In the genomic region with DNA sequence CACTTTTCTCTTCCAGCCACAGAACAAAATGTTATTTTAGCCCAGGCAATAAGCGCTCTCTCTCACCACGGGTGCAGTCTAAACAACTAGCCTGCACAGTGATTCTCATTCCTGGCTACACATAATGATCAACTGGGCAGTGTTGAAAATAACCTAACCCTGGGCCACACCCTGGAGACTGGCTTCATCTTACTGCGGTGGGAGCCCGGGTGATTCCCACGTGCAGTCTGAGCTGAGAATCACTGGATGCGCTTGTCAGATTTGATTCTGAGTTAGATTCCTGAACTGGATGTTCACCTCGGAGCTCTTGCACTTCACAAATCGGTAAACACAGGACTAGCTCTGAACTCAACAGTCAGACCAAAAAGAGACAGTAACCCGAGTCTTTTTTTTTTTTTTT, we compare ENCODE assay signal across 10 cellular contexts. TPM values are rescaled to one million over a fixed set of nuclear protein-coding genes. Genes with fewer than 3 reads are reported as not detected.
A peak's percentile ranks its signal among the peaks of the same experiment; 100 is the strongest.
DNase-seq lines count a peak whose midpoint lies in the region; ATAC-seq and TF ChIP-seq lines count a peak whose summit lies in the region.
"Had no signal": no experiment of that assay in that cellular context is flagged by ENCODE, and none has a peak within 500 bp of the region (broad histone marks: within the 10 kb centered on the region; RNA-seq: fewer than 3 reads in every experiment).

No MANE protein-coding gene starts in this region.

- no peaks in the 10 kb centered on the region for H3K9me3 Mint-ChIP-seq in activated CD8-positive, alpha-beta memory T cell treated with anti-CD3 and anti-CD28 coated beads, Interleukin-2, amount 10 ng/mL, durations not matched to agents 7 days and 5 days (ENCODE audit: low read depth)

- H3K27me3 ChIP-seq in SU-DHL-6 (ENCODE audit: low read length), result no peaks in the 10 kb centered on the region

- no peaks in the 10 kb centered on the region for H3K9me2 ChIP-seq in SU-DHL-6 (replicated peaks; ENCODE audit: insufficient read depth, low read length)

- H3K4me2 ChIP-seq in SU-DHL-6 (ENCODE audit: low read depth, low read length, poor library complexity, severe bottlenecking), result peak overlapping the region; percentile 60

- peak overlapping the region; percentile 81 for H3K4me3 Mint-ChIP-seq in activated CD8-positive, alpha-beta memory T cell treated with anti-CD3 and anti-CD28 coated beads, Interleukin-2, amount 10 ng/mL, durations not matched to agents 7 days and 5 days

- peak overlapping the region; percentile 68 for H3K27ac ChIP-seq in SU-DHL-6 (ENCODE audit: low read depth, low read length)

- peak overlapping the region; percentile 3 for H2AFZ ChIP-seq in SU-DHL-6 (ENCODE audit: low read depth, low read length, severe bottlenecking)

- H3K9ac ChIP-seq in SU-DHL-6 (ENCODE audit: low read length), result peak overlapping the region; percentile 37

- peak; percentile 5 for ATAC-seq in activated CD8-positive, alpha-beta memory T cell treated with anti-CD3 and anti-CD28 coated beads, Interleukin-2, amount 10 ng/mL, durations not matched to agents 7 days and 5 days

- no peaks in the 10 kb centered on the region for H4K20me1 ChIP-seq in SU-DHL-6 (ENCODE audit: low read depth, low read length)

- no peaks in the 10 kb centered on the region for H3K9me3 ChIP-seq in SU-DHL-6 (ENCODE audit: insufficient read depth, low read length)

- peak overlapping the region; percentile 96 for H3K27ac Mint-ChIP-seq in activated CD8-positive, alpha-beta memory T cell treated with anti-CD3 and anti-CD28 coated beads, Interleukin-2, amount 10 ng/mL, durations not matched to agents 7 days and 5 days

- H3K27me3 Mint-ChIP-seq in activated CD8-positive, alpha-beta memory T cell treated with anti-CD3 and anti-CD28 coated beads, Interleukin-2, amount 10 ng/mL, durations not matched to agents 7 days and 5 days, result no peaks in the 10 kb centered on the region

- no peak for DNase-seq in activated CD8-positive, alpha-beta memory T cell treated with anti-CD3 and anti-CD28 coated beads, Interleukin-2, amount 10 ng/mL, durations not matched to agents 7 days and 5 days
- no peak for DNase-seq in activated CD8-positive, alpha-beta memory T cell treated with anti-CD3 and anti-CD28 coated beads, Interleukin-2, amount 50 U/mL, for 4 hours
- DNase-seq in fibroblast of villous mesenchyme (ENCODE audit: low read depth) (peak; percentile 52), stromal cell of bone marrow (ENCODE audit: low read depth) (peak; percentile 39), SHP77 treated with DMSO at 0.1 percent for 48 hours (lab: John Stamatoyannopoulos, UW) (no peak), NCI-H345 treated with DMSO at 0.1 percent for 48 hours (lab: John Stamatoyannopoulos, UW; ENCODE audit: unreplicated experiment) (no peak), NCI-H774 (lab: John Stamatoyannopoulos, UW) (no peak)
- DNase-seq: left cardiac atrium, NCI-H2171 had no signal

- peaks cover 82% of the 10 kb centered on the region for H3K36me3 Mint-ChIP-seq in activated CD8-positive, alpha-beta memory T cell treated with anti-CD3 and anti-CD28 coated beads, Interleukin-2, amount 10 ng/mL, durations not matched to agents 7 days and 5 days

- no peaks in the 10 kb centered on the region; the same call in 1 of the 2 replicates for H3K36me3 ChIP-seq in SU-DHL-6 (ENCODE audit: low read length)

- peak overlapping the region; percentile 5 for H3K4me3 ChIP-seq in SU-DHL-6 (ENCODE audit: insufficient read depth, low read length, poor library complexity, severe bottlenecking)
- H3K4me3 ChIP-seq in fibroblast of villous mesenchyme (ENCODE audit: low read depth, low read length), result no peak overlapping the region

- peaks cover 58% of the 10 kb centered on the region for H3K79me2 ChIP-seq in SU-DHL-6 (ENCODE audit: insufficient read depth, low read length)

- peaks cover 84% of the 10 kb centered on the region for H3K4me1 Mint-ChIP-seq in activated CD8-positive, alpha-beta memory T cell treated with anti-CD3 and anti-CD28 coated beads, Interleukin-2, amount 10 ng/mL, durations not matched to agents 7 days and 5 days

- no peak for TF ChIP-seq CTCF in SU-DHL-6 (IDR thresholded peaks at IDR 0.05; ENCODE audit: insufficient read depth, low read length, poor library complexity, severe bottlenecking)
- TF ChIP-seq CTCF in fibroblast of villous mesenchyme (IDR thresholded peaks at IDR 0.05; ENCODE audit: insufficient read depth, low read depth, low read length), result no peak

- H3F3A ChIP-seq in SU-DHL-6 (ENCODE audit: insufficient read depth), result peaks cover 14% of the 10 kb centered on the region

- CTCF ChIA-PET in activated CD8-positive, alpha-beta memory T cell treated with anti-CD3 and anti-CD28 coated beads, Interleukin-2, amount 10 ng/mL, durations not matched to agents 7 days and 5 days (lab: Charles Lee), result interaction anchor here (1.0 to 2.9 kb wide), 10 partner anchors 9 to 243 kb away, joined by 3 to 35 read pairs (median 12); no protein-coding TSS in a partner anchor

RNA-seq across cellular contexts. Expression of a gene that starts 14.9 kb away (rescaled TPM):
- total RNA-seq in activated CD8-positive, alpha-beta memory T cell treated with anti-CD3 and anti-CD28 coated beads, Interleukin-2, amount 10 ng/mL, durations not matched to agents 7 days and 5 days, result 100 to 1,000 TPM; 125 to 139 TPM
- 35.8 and 56.6 TPM in 2 replicates for total RNA-seq in fibroblast of villous mesenchyme

RNA-seq across cellular contexts. Expression of a gene that starts 58.8 kb away (rescaled TPM):
- total RNA-seq in activated CD8-positive, alpha-beta memory T cell treated with anti-CD3 and anti-CD28 coated beads, Interleukin-2, amount 10 ng/mL, durations not matched to agents 7 days and 5 days, result 10 to 100 TPM; 15.7 to 17.9 TPM
- 13.9 and 21.2 TPM in 2 replicates for total RNA-seq in fibroblast of villous mesenchyme

Comparison
In these comparisons a context has a peak if more than half of its experiments do, and no peak if none do; other contexts are left out.
1. DNase-seq: peak in fibroblast of villous mesenchyme (single experiment) and stromal cell of bone marrow (single experiment); none in activated CD8-positive, alpha-beta memory T cell treated with anti-CD3 and anti-CD28 coated beads, Interleukin-2, amount 10 ng/mL, durations not matched to agents 7 days and 5 days (single experiment), activated CD8-positive, alpha-beta memory T cell treated with anti-CD3 and anti-CD28 coated beads, Interleukin-2, amount 50 U/mL, for 4 hours (single experiment), SHP77 treated with DMSO at 0.1 percent for 48 hours (single experiment), NCI-H345 treated with DMSO at 0.1 percent for 48 hours (single experiment) and NCI-H774 (single experiment).